ENCODE assay signal across 12 cellular contexts in the genomic region with DNA sequence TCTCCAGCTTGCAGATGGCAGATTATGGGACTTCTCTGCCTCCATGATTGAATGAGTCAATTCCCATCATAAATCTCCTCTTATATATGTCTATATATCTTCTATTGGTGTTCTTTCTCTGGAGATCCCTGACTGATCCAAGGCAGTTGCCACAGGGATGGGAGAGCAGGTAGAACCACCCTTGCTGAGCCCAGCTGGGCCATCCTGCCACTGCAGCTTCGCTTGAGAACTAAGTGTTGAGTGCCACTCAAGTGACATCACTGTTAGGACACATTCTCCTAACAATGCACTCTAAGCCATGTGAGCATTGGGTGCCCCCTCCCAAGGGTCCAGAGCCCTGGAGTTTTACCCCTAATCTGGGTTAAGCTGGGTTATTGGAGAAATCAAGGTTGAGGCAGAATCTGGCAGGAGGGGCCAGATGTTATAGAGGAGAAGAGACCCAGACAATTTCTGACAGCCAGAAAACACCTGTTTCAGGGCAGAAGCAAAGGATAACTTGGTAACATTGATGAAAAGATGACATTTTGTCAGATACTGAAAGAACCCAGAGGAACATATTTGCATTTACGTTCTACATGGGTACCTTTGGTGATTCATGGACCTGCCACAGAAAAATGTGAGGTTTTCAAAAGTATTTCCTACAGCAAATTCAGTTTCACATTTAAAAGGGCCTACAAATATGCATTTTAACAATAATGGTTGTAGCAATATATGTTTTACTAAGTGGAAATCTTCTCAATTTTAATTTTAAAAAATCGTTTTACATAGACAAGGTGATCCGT. TPM values are rescaled to one million over a fixed set of nuclear protein-coding genes. Genes with fewer than 3 reads are reported as not detected.
DNase-seq lines count a peak whose midpoint lies in the region; ATAC-seq lines count a peak whose summit lies in the region.
"Had no signal": no experiment of that assay in that cellular context is flagged by ENCODE, and none has a peak within 500 bp of the region (broad histone marks: within the 10 kb centered on the region; RNA-seq: fewer than 3 reads in every experiment).

No MANE protein-coding gene starts in this region.

- H3K4me1 ChIP-seq in aorta (ENCODE audit: control insufficient read depth in 1 of 2, insufficient read depth in 2 of 2, low read length in 2 of 2) = no peaks in the 10 kb centered on the region

- intact Hi-C loops in aorta (cut with DNase I) = loop anchor here in 1 of 2 donors (5.0 kb wide), 2 partner anchors 57 to 253 kb away; partner anchors contain the start of genes FUT8 and MAX
- intact Hi-C loops in activated CD4-positive, alpha-beta memory T cell treated with anti-CD3 and anti-CD28 coated beads for 36 hours (cut with micrococcal nuclease) = loop anchor here (5.0 to 10.0 kb wide), 2 partner anchors 172 to 445 kb away; partner anchors contain the start of gene FNTB

- H3K27me3 Mint-ChIP-seq in activated CD4-positive, alpha-beta memory T cell treated with anti-CD3 and anti-CD28 coated beads for 36 hours = no peaks in the 10 kb centered on the region

- H3K27ac ChIP-seq in aorta (ENCODE audit: low read depth in 1 of 2, low read length in 2 of 2) = no peak overlapping the region
- H3K27ac ChIP-seq: psoas muscle had no signal

- H3K27me3 ChIP-seq in aorta (ENCODE audit: control insufficient read depth in 1 of 2, insufficient read depth in 2 of 2, low read length in 1 of 2) (no peaks in the 10 kb centered on the region), MG63 (no peaks in the 10 kb centered on the region)

- no peak overlapping the region for H3K4me3 Mint-ChIP-seq in activated CD4-positive, alpha-beta memory T cell treated with anti-CD3 and anti-CD28 coated beads for 36 hours

- H3K9me3 ChIP-seq in aorta (ENCODE audit: control insufficient read depth, low read length) (no peaks in the 10 kb centered on the region), MG63 (no peaks in the 10 kb centered on the region)
- H3K9me3 ChIP-seq: psoas muscle had no signal

- H3K36me3 ChIP-seq in aorta (ENCODE audit: control insufficient read depth in 1 of 2, insufficient read depth in 2 of 2, low read length in 1 of 2) = no peaks in the 10 kb centered on the region
- no peaks in the 10 kb centered on the region for H3K36me3 ChIP-seq in MG63

- H3K4me3 ChIP-seq in aorta (ENCODE audit: low read length in 2 of 2) (no peak overlapping the region), MG63 (no peak overlapping the region)
- H3K4me3 ChIP-seq: psoas muscle had no signal

- CTCF ChIA-PET in activated CD4-positive, alpha-beta memory T cell treated with anti-CD3 and anti-CD28 coated beads for 36 hours (lab: Charles Lee) = interaction anchor here (1.6 kb wide), 1 partner anchor 665 kb away, joined by 5 read pairs; no protein-coding TSS in a partner anchor

- DNase-seq in kidney glomerular epithelial cell (lab: John Stamatoyannopoulos, UW) (peak; percentile 36), aorta (no peak), MG63 (no peak), mesenteric fat pad (ENCODE audit: low spot score) (no peak)
- no peak for DNase-seq in activated CD4-positive, alpha-beta memory T cell treated with anti-CD3 and anti-CD28 coated beads for 36 hours
- DNase-seq: activated naive CD4-positive, alpha-beta T cell treated with Interleukin-2 at 50 U/mL for 16 hours; NCI-H69; psoas muscle; T-helper 9 cell had no signal

- peaks cover 4% of the 10 kb centered on the region for H3K4me1 Mint-ChIP-seq in activated CD4-positive, alpha-beta memory T cell treated with anti-CD3 and anti-CD28 coated beads for 36 hours (ENCODE audit: low read depth)

- POLR2A ChIA-PET in activated CD4-positive, alpha-beta memory T cell treated with anti-CD3 and anti-CD28 coated beads for 36 hours (lab: Charles Lee) = no interaction called here

- H3K27ac Mint-ChIP-seq in activated CD4-positive, alpha-beta memory T cell treated with anti-CD3 and anti-CD28 coated beads for 36 hours = no peak overlapping the region

- 86 to 88% methylated on average over 4 of the region's 4 CpGs for WGBS in aorta, 2 donors

- no peaks in the 10 kb centered on the region for H3K9me3 Mint-ChIP-seq in activated CD4-positive, alpha-beta memory T cell treated with anti-CD3 and anti-CD28 coated beads for 36 hours

- ATAC-seq in GM18520 (IDR thresholded peaks at IDR 0.05; ENCODE audit: unreplicated experiment) (peak; percentile 64), GM21423 (IDR thresholded peaks at IDR 0.05; ENCODE audit: unreplicated experiment) (peak; percentile 76), HG03135 (IDR thresholded peaks at IDR 0.05; ENCODE audit: unreplicated experiment) (peak; percentile 68), aorta (ENCODE audit: low FRiP score) (no peak)
- ATAC-seq: psoas muscle had no signal

- no peaks in the 10 kb centered on the region for H3K36me3 Mint-ChIP-seq in activated CD4-positive, alpha-beta memory T cell treated with anti-CD3 and anti-CD28 coated beads for 36 hours

RNA-seq across cellular contexts. Expression of gene MAX, which starts 57.2 kb away (rescaled TPM):
- total RNA-seq in aorta (10 to 100 TPM; 65.6 to 98.0 TPM), mesenteric fat pad (97.5 TPM)
- 10 to 100 TPM; 42.6 to 61.7 TPM for polyA plus RNA-seq in aorta
- 26.6 and 30.8 TPM in 2 replicates for total RNA-seq in MG63 (2014; rRNA removed; shearing (Covaris generic); ENCODE audit: low replicate concordance)
- total RNA-seq in activated CD4-positive, alpha-beta memory T cell treated with anti-CD3 and anti-CD28 coated beads for 36 hours = 10 to 100 TPM; 74.5 to 80.7 TPM
